12 cellular contexts compared by ENCODE assay signal in genomic region chr1:19342077-19342775, GRCh38. TPM values are rescaled to one million over a fixed set of nuclear protein-coding genes. Genes with fewer than 3 reads are reported as not detected.
DNase-seq lines count a peak whose midpoint lies in the region; ATAC-seq and TF ChIP-seq lines count a peak whose summit lies in the region.
"Had no signal": no experiment of that assay in that cellular context is flagged by ENCODE, and none has a peak within 500 bp of the region (broad histone marks: within the 10 kb centered on the region; RNA-seq: fewer than 3 reads in every experiment).

No MANE protein-coding gene starts in this region.

- POLR2A ChIA-PET in SK-N-SH (lab: Yijun Ruan, JAX), result no interaction called here

- no peak for TF ChIP-seq EP300 in SK-N-SH (IDR thresholded peaks at IDR 0.05; ENCODE audit: borderline replicate concordance in 1 of 2, low read depth in 1 of 2, low read length in 1 of 2)

- H3K27ac Mint-ChIP-seq in stimulated activated effector memory CD8-positive, alpha-beta T cell treated with anti-CD3 and anti-CD28 coated beads, Interleukin-12 subunit alpha, Interleukin-12 subunit beta, amount 100 ng/mL, for 72 hours, result peak overlapping the region; percentile 63

- H3K9me2 ChIP-seq in SK-N-SH, result no peaks in the 10 kb centered on the region

- H3K36me3 Mint-ChIP-seq in stimulated activated effector memory CD8-positive, alpha-beta T cell treated with anti-CD3 and anti-CD28 coated beads, Interleukin-12 subunit alpha, Interleukin-12 subunit beta, amount 100 ng/mL, for 72 hours, result peaks cover 96% of the 10 kb centered on the region

- no peaks in the 10 kb centered on the region for H3K27me3 ChIP-seq in SK-N-SH (ENCODE audit: insufficient read depth)
- no peaks in the 10 kb centered on the region for H3K27me3 ChIP-seq in adipocyte (replicated peaks; ENCODE audit: control insufficient read depth, insufficient read depth, low read length)
- H3K27me3 ChIP-seq: pancreas, SJSA1 had no signal

- H3K4me1 Mint-ChIP-seq in stimulated activated effector memory CD8-positive, alpha-beta T cell treated with anti-CD3 and anti-CD28 coated beads, Interleukin-12 subunit alpha, Interleukin-12 subunit beta, amount 100 ng/mL, for 72 hours, result peaks cover 26% of the 10 kb centered on the region
- H3K4me1 Mint-ChIP-seq: brain had no signal

- peak; percentile 64 for DNase-seq in SK-N-SH
- no peak for DNase-seq in adipocyte (ENCODE audit: low read depth)
- DNase-seq in Right ventricle myocardium superior, result peak; percentile 73
- no peak for DNase-seq in stimulated activated effector memory CD8-positive, alpha-beta T cell treated with anti-CD3 and anti-CD28 coated beads, Interleukin-12 subunit alpha, Interleukin-12 subunit beta, amount 100 ng/mL, for 72 hours (ENCODE audit: low spot score in 2 of 2)
- no peak for DNase-seq in DMS 273 treated with DMSO at 0.1 percent for 48 hours (lab: John Stamatoyannopoulos, UW)
- DNase-seq in NCI-H1417 treated with DMSO at 0.1 percent for 48 hours (lab: John Stamatoyannopoulos, UW), result no peak

- no peak for ATAC-seq in SK-N-SH treated with all-trans-retinoic acid at 6 μM for 48 hours
- ATAC-seq in Right ventricle myocardium superior (ENCODE audit: poor library complexity), result peak; percentile 56
- ATAC-seq in stimulated activated effector memory CD8-positive, alpha-beta T cell treated with anti-CD3 and anti-CD28 coated beads, Interleukin-12 subunit alpha, Interleukin-12 subunit beta, amount 100 ng/mL, for 72 hours, result no peak
- no peak for ATAC-seq in HG02571 (IDR thresholded peaks at IDR 0.05; ENCODE audit: unreplicated experiment)

- H4K20me1 ChIP-seq in SK-N-SH (ENCODE audit: insufficient read depth), result peaks cover 10% of the 10 kb centered on the region; the same call in 1 of the 2 replicates

- no peaks in the 10 kb centered on the region for H3K9me3 ChIP-seq in SK-N-SH
- no peaks in the 10 kb centered on the region for H3K9me3 ChIP-seq in adipocyte (ENCODE audit: control insufficient read depth, low read length)
- H3K9me3 ChIP-seq: pancreas, SJSA1 had no signal

- no peak for TF ChIP-seq CTCF in SK-N-SH (IDR thresholded peaks at IDR 0.05)

- H3K4me1 ChIP-seq in SK-N-SH (ENCODE audit: control insufficient read depth in 1 of 2, insufficient read depth in 2 of 2, low read depth in 1 of 2, low read length in 1 of 2) (peaks cover 0 to 72% of the 10 kb centered on the region in 2 experiments; a peak in 2 of 4 replicates), adipocyte (ENCODE audit: control insufficient read depth, insufficient read depth, low read length) (peaks cover 12% of the 10 kb centered on the region)
- H3K4me1 ChIP-seq: pancreas, SJSA1 had no signal

- H3K4me3 Mint-ChIP-seq in stimulated activated effector memory CD8-positive, alpha-beta T cell treated with anti-CD3 and anti-CD28 coated beads, Interleukin-12 subunit alpha, Interleukin-12 subunit beta, amount 100 ng/mL, for 72 hours, result no peak overlapping the region
- H3K4me3 Mint-ChIP-seq: brain; CD4-positive, alpha-beta T cell had no signal

- H3K9ac ChIP-seq in SK-N-SH, result no peak overlapping the region
- peak overlapping the region; percentile 49 for H3K9ac ChIP-seq in adipocyte (ENCODE audit: low read length)

- WGBS in SK-N-SH (ENCODE audit: low lambda C conversion rate), result 89% methylated on average over 22 of the region's 28 CpGs

- peak overlapping the region in 1 of 2 experiments; percentile 85; a peak in 2 of 4 replicates for H3K27ac ChIP-seq in SK-N-SH (ENCODE audit: low read depth in 2 of 2, low read length in 1 of 2)
- H3K27ac ChIP-seq: pancreas, SJSA1 had no signal

- H2AFZ ChIP-seq in SK-N-SH (ENCODE audit: low read depth), result no peak overlapping the region

- CTCF ChIA-PET in SK-N-SH (lab: Yijun Ruan, JAX), result interaction anchor here (0.5 to 13.7 kb wide), 28 partner anchors 10 to 320 kb away, joined by 3 to 235 read pairs (median 6); partner anchors contain the start of genes AKR7A2, NBL1 and SLC66A1

- no peak overlapping the region for H3K4me2 ChIP-seq in SK-N-SH

- no peak overlapping the region for H3K4me3 ChIP-seq in SK-N-SH (ENCODE audit: low read depth in 2 of 2, low read length in 1 of 2)
- H3K4me3 ChIP-seq in adipocyte (ENCODE audit: low read length), result no peak overlapping the region
- H3K4me3 ChIP-seq: pancreas, SJSA1 had no signal

- intact Hi-C loops in Right ventricle myocardium superior (cut with DNase I), result loop anchor here (5.0 kb wide), 1 partner anchor 310 kb away; no protein-coding TSS in a partner anchor

- no peak for TF ChIP-seq RAD21 in SK-N-SH (IDR thresholded peaks at IDR 0.05; ENCODE audit: low read length)

- H3K36me3 ChIP-seq in SK-N-SH (replicated peaks in 1 of 2; ENCODE audit: control insufficient read depth in 1 of 2, insufficient read depth in 2 of 2, low read length in 1 of 2) (peaks cover 7 to 53% of the 10 kb centered on the region in 2 experiments), adipocyte (ENCODE audit: control insufficient read depth, insufficient read depth, low read length, severe bottlenecking) (peaks cover 54% of the 10 kb centered on the region)

- peaks cover 6% of the 10 kb centered on the region; the same call in 1 of the 2 replicates for H3K79me2 ChIP-seq in SK-N-SH (ENCODE audit: insufficient read depth)

- H3F3A ChIP-seq in SK-N-SH (replicated peaks; ENCODE audit: insufficient read depth), result no peaks in the 10 kb centered on the region

- no peaks in the 10 kb centered on the region for H3K9me3 Mint-ChIP-seq in stimulated activated effector memory CD8-positive, alpha-beta T cell treated with anti-CD3 and anti-CD28 coated beads, Interleukin-12 subunit alpha, Interleukin-12 subunit beta, amount 100 ng/mL, for 72 hours
- H3K9me3 Mint-ChIP-seq: brain; CD4-positive, alpha-beta T cell had no signal

TF ChIP-seq in SK-N-SH, 30 proteins besides CTCF, POLR2A, EP300 and RAD21 (continues in another document):
- TF ChIP-seq MAX (IDR thresholded peaks at IDR 0.05; ENCODE audit: low read depth) (no peak), GATA2 (CRISPR knock-in tag; IDR thresholded peaks at IDR 0.05) (no peak), NFIC (IDR thresholded peaks at IDR 0.05; ENCODE audit: borderline replicate concordance) (no peak), YY1 (IDR thresholded peaks at IDR 0.05; ENCODE audit: low read depth) (no peak), POLR2AphosphoS5 (IDR thresholded peaks at IDR 0.05; ENCODE audit: low read depth, low read length) (no peak)

TF ChIP-seq in SK-N-SH treated with all-trans-retinoic acid at 6 μM for 48 hours, 23 proteins besides CTCF, POLR2A, EP300 and RAD21 (continues in another document):
- TF ChIP-seq ZNF8 (CRISPR knock-in tag; IDR thresholded peaks at IDR 0.05) (no peak), CREB5 (CRISPR knock-in tag; IDR thresholded peaks at IDR 0.05; ENCODE audit: low read depth) (no peak), GLIS3 (CRISPR knock-in tag; IDR thresholded peaks at IDR 0.05) (no peak), CSDC2 (CRISPR knock-in tag; IDR thresholded peaks at IDR 0.05) (no peak), OSR1 (CRISPR knock-in tag; IDR thresholded peaks at IDR 0.05) (no peak), PATZ1 (CRISPR knock-in tag; IDR thresholded peaks at IDR 0.05; ENCODE audit: borderline replicate concordance) (no peak)

RNA-seq across cellular contexts. Expression of gene SLC66A1, which starts 30.1 kb away (rescaled TPM):
- 16.9 and 19.1 TPM in 2 replicates for polyA plus RNA-seq in SK-N-SH (2012; rRNA removed)
- polyA plus RNA-seq in SK-N-SH (2012; cell fraction: cytosol; rRNA removed), result 6.0 and 11.3 TPM in 2 replicates
- 23.0 and 23.6 TPM in 2 replicates for polyA plus RNA-seq in SK-N-SH (2012; cell fraction: nucleus; rRNA removed)
- 5.8 TPM for total RNA-seq in Right ventricle myocardium superior

RNA-seq across cellular contexts. Expression of gene AKR7A2, which starts 30.3 kb away (rescaled TPM):
- 36.8 and 40.7 TPM in 2 replicates for polyA plus RNA-seq in SK-N-SH (2012; rRNA removed)
- polyA plus RNA-seq in SK-N-SH (2012; cell fraction: cytosol; rRNA removed), result 26.8 and 34.6 TPM in 2 replicates
- polyA plus RNA-seq in SK-N-SH (2012; cell fraction: nucleus; rRNA removed), result 25.4 and 31.4 TPM in 2 replicates
- total RNA-seq in Right ventricle myocardium superior, result 40.6 TPM

RNA-seq across cellular contexts. Expression of gene AKR7A3, which starts 53.7 kb away (rescaled TPM):
- 0.38 and 0.54 TPM in 2 replicates for polyA plus RNA-seq in SK-N-SH (2012; rRNA removed)
- 0.04 and 0.10 TPM in 2 replicates for polyA plus RNA-seq in SK-N-SH (2012; cell fraction: cytosol; rRNA removed)
- 3.8 and 6.8 TPM in 2 replicates for polyA plus RNA-seq in SK-N-SH (2012; cell fraction: nucleus; rRNA removed)
- total RNA-seq in Right ventricle myocardium superior, result not detected

Comparison
In these comparisons a context has a peak if more than half of its experiments do, and no peak if none do; other contexts are left out.
1. DNase-seq: peak in SK-N-SH (single experiment) and Right ventricle myocardium superior (single experiment); none in adipocyte (single experiment), stimulated activated effector memory CD8-positive, alpha-beta T cell treated with anti-CD3 and anti-CD28 coated beads, Interleukin-12 subunit alpha, Interleukin-12 subunit beta, amount 100 ng/mL, for 72 hours (0 of 2), DMS 273 treated with DMSO at 0.1 percent for 48 hours (single experiment) and NCI-H1417 treated with DMSO at 0.1 percent for 48 hours (single experiment).